ENCODE assay signal across 14 cellular contexts in the genomic region with DNA sequence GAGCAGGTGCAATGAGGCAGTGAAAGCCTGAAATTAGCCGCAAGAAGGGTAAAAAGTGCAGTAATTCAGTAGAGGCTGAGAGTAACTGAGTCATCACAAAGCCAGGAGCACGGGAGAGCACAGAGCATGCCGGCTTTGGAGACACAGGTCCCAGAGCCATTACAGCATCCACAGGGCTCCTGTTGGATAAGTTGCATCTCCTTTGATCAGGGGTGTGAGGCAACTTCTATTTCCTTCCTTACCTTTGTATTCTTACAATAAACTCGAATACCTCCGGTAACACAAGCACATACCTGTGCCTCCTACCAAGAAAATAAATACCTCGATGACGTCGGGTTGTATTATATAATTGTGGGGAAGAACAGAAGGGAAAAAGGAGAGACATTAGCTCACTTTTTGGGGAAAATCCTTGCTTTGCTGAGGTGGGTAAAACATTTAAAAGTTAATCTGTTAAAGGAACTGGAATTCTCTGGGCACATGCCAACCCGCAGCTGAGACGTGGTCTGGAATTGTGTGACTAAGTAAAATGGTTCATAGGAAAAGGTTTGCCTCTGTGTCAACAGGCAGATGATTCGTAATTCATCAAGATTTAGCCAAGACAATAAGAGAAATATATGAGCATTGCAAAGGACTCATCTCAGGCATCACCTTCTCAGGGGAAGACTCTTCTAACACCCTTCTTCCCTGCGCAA.
A peak's percentile ranks its signal among the peaks of the same experiment; 100 is the strongest.
DNase-seq lines count a peak whose midpoint lies in the region; ATAC-seq, FAIRE-seq and TF ChIP-seq lines count a peak whose summit lies in the region.
"Had no signal": no experiment of that assay in that cellular context is flagged by ENCODE, and none has a peak within 500 bp of the region (broad histone marks: within the 10 kb centered on the region; RNA-seq: fewer than 3 reads in every experiment).

No MANE protein-coding gene starts in this region.

- no peak for FAIRE-seq in bronchial epithelial cell (lab: Jason Lieb, UNC)

- H3K4me3 ChIP-seq in bronchial epithelial cell (ENCODE audit: low read depth, low read length), result no peak overlapping the region
- H3K4me3 ChIP-seq: BLaER1 had no signal

- no peaks in the 10 kb centered on the region for H3K36me3 ChIP-seq in bronchial epithelial cell (ENCODE audit: control insufficient read depth, insufficient read depth, low read length)
- H3K36me3 ChIP-seq: BLaER1 had no signal

- TF ChIP-seq CTCF in bronchial epithelial cell (IDR thresholded peaks at IDR 0.05; ENCODE audit: insufficient read depth, low read length, severe bottlenecking), result no peak

- DNase-seq in Daoy (ENCODE audit: low read depth) (peak; percentile 79), LHCN-M2 (ENCODE audit: low read depth) (peak; percentile 87), bronchial epithelial cell (ENCODE audit: low read depth) (peak; percentile 88), kidney tubule cell (ENCODE audit: low spot score) (peak; percentile 94), ureter (ENCODE audit: low spot score) (no peak), NCI-H2227 (lab: John Stamatoyannopoulos, UW; ENCODE audit: unreplicated experiment) (no peak)
- DNase-seq in stimulated activated naive CD4-positive, alpha-beta T cell treated with Interleukin-2 at 50 U/mL for 16 hours (lab: John Stamatoyannopoulos, UW), result no peak
- DNase-seq: activated effector memory CD4-positive, alpha-beta T cell treated with anti-CD3 and anti-CD28 coated beads, Interleukin-2, amount 50 U/mL, for 16 hours; endodermal cell; head of caudate nucleus; left colon; posterior cingulate gyrus had no signal

- ATAC-seq in GM18517 (IDR thresholded peaks at IDR 0.05; ENCODE audit: unreplicated experiment), result no peak
- ATAC-seq: left colon had no signal

- no peaks in the 10 kb centered on the region for H3K27me3 ChIP-seq in bronchial epithelial cell (ENCODE audit: control insufficient read depth, insufficient read depth, low read length)
- H3K27me3 ChIP-seq: BLaER1 had no signal

Comparison
In these comparisons a context has a peak if more than half of its experiments do, and no peak if none do; other contexts are left out.
1. DNase-seq: peak in Daoy (single experiment), LHCN-M2 (single experiment), bronchial epithelial cell (single experiment) and kidney tubule cell (single experiment); none in ureter (single experiment), NCI-H2227 (single experiment) and stimulated activated naive CD4-positive, alpha-beta T cell treated with Interleukin-2 at 50 U/mL for 16 hours (single experiment).